Comparison of ENCODE assay signal across 23 cellular contexts in the genomic region with DNA sequence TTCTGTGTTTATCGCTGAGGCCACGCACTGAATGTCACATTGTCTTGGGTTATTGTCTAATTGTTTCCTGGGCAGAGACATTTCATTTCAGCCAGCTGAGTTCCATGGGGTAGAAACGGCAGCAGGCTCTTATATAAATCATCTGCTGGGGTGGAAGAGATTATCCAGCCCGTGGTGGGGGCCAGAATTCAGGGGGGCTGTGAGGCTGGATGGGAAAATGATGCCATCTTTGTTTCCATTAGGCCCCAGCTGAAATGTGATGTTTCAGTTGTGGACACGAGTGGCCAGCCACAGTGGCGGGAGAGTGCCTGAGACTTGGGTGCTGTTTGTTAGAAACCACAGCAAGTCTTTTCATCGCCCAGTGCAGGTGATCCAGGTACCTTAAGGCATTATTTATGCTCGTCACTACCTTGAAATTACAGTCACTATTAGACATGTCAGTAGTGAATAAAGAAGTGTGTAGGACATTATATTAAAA.
DNase-seq lines count a peak whose midpoint lies in the region; ATAC-seq and TF ChIP-seq lines count a peak whose summit lies in the region.
"Had no signal": no experiment of that assay in that cellular context is flagged by ENCODE, and none has a peak within 500 bp of the region (broad histone marks: within the 10 kb centered on the region; RNA-seq: fewer than 3 reads in every experiment).

No MANE protein-coding gene starts in this region.

- peaks cover 46% of the 10 kb centered on the region for H3K4me1 Mint-ChIP-seq in activated CD4-positive, alpha-beta memory T cell treated with anti-CD3 and anti-CD28 coated beads for 36 hours (ENCODE audit: low read depth)
- H3K4me1 Mint-ChIP-seq in activated CD4-positive, alpha-beta memory T cell treated with anti-CD3 and anti-CD28 coated beads, Interleukin-2, amount 10 ng/mL, durations not matched to agents 7 days and 5 days, result peaks cover 27% of the 10 kb centered on the region

- H3K36me3 Mint-ChIP-seq in activated CD4-positive, alpha-beta memory T cell treated with anti-CD3 and anti-CD28 coated beads for 36 hours, result no peaks in the 10 kb centered on the region
- no peaks in the 10 kb centered on the region for H3K36me3 Mint-ChIP-seq in activated CD4-positive, alpha-beta memory T cell treated with anti-CD3 and anti-CD28 coated beads, Interleukin-2, amount 10 ng/mL, durations not matched to agents 7 days and 5 days (ENCODE audit: low read depth)
- H3K36me3 Mint-ChIP-seq: brain, IgD-negative memory B cell had no signal

- no peak overlapping the region for H3K4me3 Mint-ChIP-seq in activated CD4-positive, alpha-beta memory T cell treated with anti-CD3 and anti-CD28 coated beads for 36 hours
- no peak overlapping the region for H3K4me3 Mint-ChIP-seq in activated CD4-positive, alpha-beta memory T cell treated with anti-CD3 and anti-CD28 coated beads, Interleukin-2, amount 10 ng/mL, durations not matched to agents 7 days and 5 days
- H3K4me3 Mint-ChIP-seq: activated T-helper 17 cell treated with anti-CD3 and anti-CD28 coated beads, Interleukin-2, amount 50 U/mL, for 72 hours; neural crest cell had no signal

- H3K4me3 ChIP-seq in BLaER1 (no peak overlapping the region), WERI-Rb-1 (ENCODE audit: low read depth, low read length) (no peak overlapping the region), tibial nerve (no peak overlapping the region)
- H3K4me3 ChIP-seq: right lobe of liver, thoracic aorta had no signal

- POLR2A ChIA-PET in activated CD4-positive, alpha-beta memory T cell treated with anti-CD3 and anti-CD28 coated beads for 36 hours (lab: Charles Lee), result no interaction called here
- POLR2A ChIA-PET in activated CD4-positive, alpha-beta memory T cell treated with anti-CD3 and anti-CD28 coated beads, Interleukin-2, amount 10 ng/mL, durations not matched to agents 7 days and 5 days (lab: Charles Lee), result interaction anchor here (0.8 kb wide), 1 partner anchor 16 kb away, joined by 3 read pairs; no protein-coding TSS in a partner anchor

- H3K4me2 ChIP-seq in BLaER1, result peak overlapping the region; percentile 86

- H3K27ac ChIP-seq in BLaER1 (no peak overlapping the region), WERI-Rb-1 (no peak overlapping the region), tibial nerve (no peak overlapping the region)
- H3K27ac ChIP-seq: right lobe of liver, thoracic aorta had no signal

- H4K20me1 ChIP-seq in BLaER1, result no peaks in the 10 kb centered on the region

- peaks cover 2% of the 10 kb centered on the region for H3K27me3 Mint-ChIP-seq in activated CD4-positive, alpha-beta memory T cell treated with anti-CD3 and anti-CD28 coated beads for 36 hours
- peaks cover 25% of the 10 kb centered on the region for H3K27me3 Mint-ChIP-seq in activated CD4-positive, alpha-beta memory T cell treated with anti-CD3 and anti-CD28 coated beads, Interleukin-2, amount 10 ng/mL, durations not matched to agents 7 days and 5 days
- H3K27me3 Mint-ChIP-seq: activated T-helper 17 cell treated with anti-CD3 and anti-CD28 coated beads, Interleukin-2, amount 50 U/mL, for 72 hours had no signal

- no peak overlapping the region for H3K9ac ChIP-seq in BLaER1

- intact Hi-C loops in activated CD4-positive, alpha-beta memory T cell treated with anti-CD3 and anti-CD28 coated beads for 36 hours (cut with micrococcal nuclease), result no loop called here
- intact Hi-C loops in posterior vena cava (cut with DNase I), result no loop called here

- no peak for TF ChIP-seq EP300 in tibial nerve (IDR thresholded peaks at IDR 0.05)

- H3K4me1 ChIP-seq in BLaER1 (peaks cover 86% of the 10 kb centered on the region), tibial nerve (peaks cover 0 to 8% (median 0%) of the 10 kb centered on the region in 4 donors)
- H3K4me1 ChIP-seq: right lobe of liver had no signal

- no peaks in the 10 kb centered on the region for H3K9me3 Mint-ChIP-seq in activated CD4-positive, alpha-beta memory T cell treated with anti-CD3 and anti-CD28 coated beads for 36 hours
- no peaks in the 10 kb centered on the region for H3K9me3 Mint-ChIP-seq in activated CD4-positive, alpha-beta memory T cell treated with anti-CD3 and anti-CD28 coated beads, Interleukin-2, amount 10 ng/mL, durations not matched to agents 7 days and 5 days
- H3K9me3 Mint-ChIP-seq: activated T-helper 17 cell treated with anti-CD3 and anti-CD28 coated beads, Interleukin-2, amount 50 U/mL, for 72 hours; brain; IgD-negative memory B cell; neural crest cell had no signal

- no peak overlapping the region for H3K27ac Mint-ChIP-seq in activated CD4-positive, alpha-beta memory T cell treated with anti-CD3 and anti-CD28 coated beads for 36 hours
- H3K27ac Mint-ChIP-seq in activated CD4-positive, alpha-beta memory T cell treated with anti-CD3 and anti-CD28 coated beads, Interleukin-2, amount 10 ng/mL, durations not matched to agents 7 days and 5 days, result no peak overlapping the region
- H3K27ac Mint-ChIP-seq: activated T-helper 17 cell treated with anti-CD3 and anti-CD28 coated beads, Interleukin-2, amount 50 U/mL, for 72 hours had no signal

- H3K27me3 ChIP-seq in BLaER1, result no peaks in the 10 kb centered on the region
- H3K27me3 ChIP-seq in WERI-Rb-1 (ENCODE audit: insufficient read depth, low read depth, severe bottlenecking), result no peaks in the 10 kb centered on the region
- peaks cover 0 to 9% of the 10 kb centered on the region in 2 donors for H3K27me3 ChIP-seq in tibial nerve
- H3K27me3 ChIP-seq: right lobe of liver had no signal

- no peak for TF ChIP-seq POLR2A in tibial nerve (IDR thresholded peaks at IDR 0.05)

- CTCF ChIA-PET in activated CD4-positive, alpha-beta memory T cell treated with anti-CD3 and anti-CD28 coated beads for 36 hours (lab: Charles Lee), result interaction anchor here (1.8 to 3.1 kb wide), 4 partner anchors 14 to 149 kb away, joined by 5 to 37 read pairs (median 11); no protein-coding TSS in a partner anchor
- CTCF ChIA-PET in activated CD4-positive, alpha-beta memory T cell treated with anti-CD3 and anti-CD28 coated beads, Interleukin-2, amount 10 ng/mL, durations not matched to agents 7 days and 5 days (lab: Charles Lee), result no interaction called here

- peak; percentile 4 for DNase-seq in activated CD4-positive, alpha-beta memory T cell treated with anti-CD3 and anti-CD28 coated beads for 36 hours
- DNase-seq in activated CD4-positive, alpha-beta memory T cell treated with anti-CD3 and anti-CD28 coated beads, Interleukin-2, amount 10 ng/mL, durations not matched to agents 7 days and 5 days, result no peak
- peak; percentile 16 for DNase-seq in WERI-Rb-1
- DNase-seq in posterior vena cava (ENCODE audit: low spot score), result peak; percentile 23
- DNase-seq in tibial nerve (ENCODE audit: low spot score in 2 of 2), result no peak
- DNase-seq in NCI-H2171 (lab: John Stamatoyannopoulos, UW), result no peak
- DNase-seq: DMS79; GDM1; H7; hippocampal formation; left cardiac atrium; NCI-H524 treated with DMSO at 0.1 percent for 48 hours; NK-92 treated with Interleukin-12 subunit alpha and Interleukin-12 subunit beta, amount 100 ng/mL, for 24 hours; Right ventricle myocardium superior; stimulated activated CD4-positive, alpha-beta T cell treated with anti-CD3 and anti-CD28 coated beads, Interleukin-2, amount 100 ng/mL, for 48 hours had no signal

- ATAC-seq in HG02981 (IDR thresholded peaks at IDR 0.05; ENCODE audit: unreplicated experiment), result no peak
- ATAC-seq: activated T-helper 17 cell treated with anti-CD3 and anti-CD28 coated beads, Interleukin-2, amount 50 U/mL, for 72 hours; left cardiac atrium; right lobe of liver had no signal

- no peaks in the 10 kb centered on the region for H3K9me3 ChIP-seq in BLaER1
- H3K9me3 ChIP-seq in WERI-Rb-1 (ENCODE audit: severe bottlenecking), result no peaks in the 10 kb centered on the region
- H3K9me3 ChIP-seq in tibial nerve, result no peaks in the 10 kb centered on the region
- H3K9me3 ChIP-seq: right lobe of liver, thoracic aorta had no signal

- no peak for TF ChIP-seq CTCF in WERI-Rb-1 (IDR thresholded peaks at IDR 0.05; ENCODE audit: low read depth, low read length)
- no peak for TF ChIP-seq CTCF in tibial nerve (IDR thresholded peaks at IDR 0.05)

- 59 to 68% methylated on average over 8 of the region's 8 CpGs for WGBS in tibial nerve, 2 donors

- H3K36me3 ChIP-seq in BLaER1 (no peaks in the 10 kb centered on the region), WERI-Rb-1 (no peaks in the 10 kb centered on the region; the same call in 1 of the 2 replicates), tibial nerve (no peaks in the 10 kb centered on the region)
- H3K36me3 ChIP-seq: right lobe of liver, thoracic aorta had no signal

Comparison
In these comparisons a context has a peak if more than half of its experiments do, and no peak if none do; other contexts are left out.
1. DNase-seq: peak in activated CD4-positive, alpha-beta memory T cell treated with anti-CD3 and anti-CD28 coated beads for 36 hours (single experiment), WERI-Rb-1 (single experiment) and posterior vena cava (single experiment); none in activated CD4-positive, alpha-beta memory T cell treated with anti-CD3 and anti-CD28 coated beads, Interleukin-2, amount 10 ng/mL, durations not matched to agents 7 days and 5 days (single experiment), tibial nerve (0 of 2) and NCI-H2171 (single experiment).